In the genomic region with DNA sequence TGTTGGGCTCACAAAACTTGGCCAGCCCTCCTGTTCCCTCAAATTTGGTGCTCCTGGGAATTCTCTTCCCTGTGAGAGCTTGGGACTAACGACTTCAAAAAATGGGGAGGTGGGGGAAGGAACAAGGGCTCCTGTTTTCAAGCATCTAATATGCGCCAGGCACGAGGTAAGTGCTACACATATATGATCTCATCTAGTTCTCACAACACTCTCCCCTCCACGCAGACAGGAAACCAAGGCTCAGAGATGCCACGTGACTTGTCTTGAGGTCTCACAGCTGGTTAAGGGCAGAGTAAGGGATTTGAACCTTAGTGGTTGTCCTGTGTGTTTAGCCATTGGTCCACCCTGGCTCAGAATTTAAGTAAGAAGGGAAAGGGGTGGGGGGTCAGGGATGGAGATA, we compare ENCODE assay signal across 9 cellular contexts.
A peak's percentile ranks its signal among the peaks of the same experiment; 100 is the strongest.
DNase-seq lines count a peak whose midpoint lies in the region; ATAC-seq lines count a peak whose summit lies in the region.
"Had no signal": no experiment of that assay in that cellular context is flagged by ENCODE, and none has a peak within 500 bp of the region (broad histone marks: within the 10 kb centered on the region; RNA-seq: fewer than 3 reads in every experiment).

No MANE protein-coding gene starts in this region.

- DNase-seq in T-helper 17 cell (no peak), ecto neural progenitor cell (ENCODE audit: low spot score) (peak; percentile 18), epidermal melanocyte (ENCODE audit: insufficient read length, low spot score) (no peak), NCI-H446 treated with DMSO at 0.1 percent for 48 hours (lab: John Stamatoyannopoulos, UW) (no peak), HT-29 (ENCODE audit: low spot score) (no peak)
- peak; percentile 36 to 47 for DNase-seq in stimulated activated CD8-positive, alpha-beta memory T cell treated with anti-CD3 and anti-CD28 coated beads, Interleukin-15, amount 100 ng/mL, for 4 hours (ENCODE audit: low read depth in 2 of 2)
- DNase-seq: kidney had no signal

- peak overlapping the region; percentile 29 for H3K27ac Mint-ChIP-seq in T-helper 17 cell

- no peaks in the 10 kb centered on the region for H3K9me3 ChIP-seq in T-helper 17 cell (ENCODE audit: control insufficient read depth, low read length, poor library complexity, severe bottlenecking)

- peaks cover 19% of the 10 kb centered on the region for H3K27me3 Mint-ChIP-seq in T-helper 17 cell

- peaks cover 3% of the 10 kb centered on the region for H3K36me3 Mint-ChIP-seq in T-helper 17 cell (ENCODE audit: low read depth)

- ATAC-seq in HG03095 (IDR thresholded peaks at IDR 0.05; ENCODE audit: unreplicated experiment), result peak; percentile 55
- ATAC-seq in T-helper 17 cell, result peak; percentile 59
- ATAC-seq: right cardiac atrium had no signal

- H3K4me3 Mint-ChIP-seq in T-helper 17 cell, result no peak overlapping the region

- peaks cover 13% of the 10 kb centered on the region for H3K4me1 Mint-ChIP-seq in T-helper 17 cell

Comparison
In these comparisons a context has a peak if more than half of its experiments do, and no peak if none do; other contexts are left out.
1. DNase-seq: peak in ecto neural progenitor cell (single experiment) and stimulated activated CD8-positive, alpha-beta memory T cell treated with anti-CD3 and anti-CD28 coated beads, Interleukin-15, amount 100 ng/mL, for 4 hours (2 of 2); none in T-helper 17 cell (0 of 3), epidermal melanocyte (single experiment), NCI-H446 treated with DMSO at 0.1 percent for 48 hours (single experiment) and HT-29 (single experiment).